Comparison of ENCODE assay signal across 1 cellular context in the genomic region with DNA sequence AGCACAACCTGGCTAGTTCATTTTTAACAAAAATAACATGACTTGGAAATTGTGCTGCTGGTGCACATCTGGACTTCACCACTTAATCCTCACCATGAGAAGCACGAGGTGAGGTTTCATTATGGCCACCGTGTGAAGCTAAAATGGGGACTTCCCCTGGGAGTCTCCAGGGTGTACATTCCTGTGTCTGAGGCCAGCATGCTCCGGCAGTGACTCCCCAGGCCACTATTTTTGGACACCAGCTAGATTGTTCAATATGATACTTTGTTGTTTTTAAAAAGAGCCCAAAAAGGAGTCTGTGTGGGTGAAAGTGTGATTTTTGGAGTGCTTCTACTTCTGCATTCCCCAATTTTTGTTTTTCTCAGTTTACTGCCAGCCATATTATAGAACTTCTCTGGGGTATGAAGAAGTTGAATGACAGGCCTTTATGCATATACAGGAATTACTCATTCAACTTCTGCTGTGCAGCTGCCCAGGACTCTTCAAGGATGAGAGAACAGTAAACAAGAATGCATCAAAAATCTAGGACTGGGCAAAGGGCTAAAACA.
TF ChIP-seq lines count a peak whose summit lies in the region.

No MANE protein-coding gene starts in this region.

TF ChIP-seq in A549, 52 proteins besides CTCF, POLR2A, EP300 and RAD21 (continued from another document):
- no peak for TF ChIP-seq HOXB13 (CRISPR knock-in tag; IDR thresholded peaks at IDR 0.05; ENCODE audit: low read depth)
- TF ChIP-seq FOSB (CRISPR knock-in tag; IDR thresholded peaks at IDR 0.05) = no peak
- no peak for TF ChIP-seq ZFP36 (IDR thresholded peaks at IDR 0.05; ENCODE audit: borderline replicate concordance, partially characterized antibody)
- TF ChIP-seq, protein P1, sequence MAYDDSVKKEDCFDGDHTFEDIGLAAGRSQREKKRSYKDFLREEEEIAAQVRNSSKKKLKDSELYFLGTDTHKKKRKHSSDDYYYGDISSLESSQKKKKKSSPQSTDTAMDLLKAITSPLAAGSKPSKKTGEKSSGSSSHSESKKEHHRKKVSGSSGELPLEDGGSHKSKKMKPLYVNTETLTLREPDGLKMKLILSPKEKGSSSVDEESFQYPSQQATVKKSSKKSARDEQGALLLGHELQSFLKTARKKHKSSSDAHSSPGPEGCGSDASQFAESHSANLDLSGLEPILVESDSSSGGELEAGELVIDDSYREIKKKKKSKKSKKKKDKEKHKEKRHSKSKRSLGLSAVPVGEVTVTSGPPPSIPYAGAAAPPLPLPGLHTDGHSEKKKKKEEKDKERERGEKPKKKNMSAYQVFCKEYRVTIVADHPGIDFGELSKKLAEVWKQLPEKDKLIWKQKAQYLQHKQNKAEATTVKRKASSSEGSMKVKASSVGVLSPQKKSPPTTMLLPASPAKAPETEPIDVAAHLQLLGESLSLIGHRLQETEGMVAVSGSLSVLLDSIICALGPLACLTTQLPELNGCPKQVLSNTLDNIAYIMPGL (CRISPR knock-in tag; IDR thresholded peaks at IDR 0.05; ENCODE audit: borderline replicate concordance) = no peak
- no peak for TF ChIP-seq TP53 (CRISPR knock-in tag; IDR thresholded peaks at IDR 0.05)
- TF ChIP-seq MYC (IDR thresholded peaks at IDR 0.05; ENCODE audit: borderline replicate concordance, low read length) = no peak
- no peak for TF ChIP-seq FOSL2 (IDR thresholded peaks at IDR 0.05)
- no peak for TF ChIP-seq FOSL2 (CRISPR knock-in tag; IDR thresholded peaks at IDR 0.05)
- no peak for TF ChIP-seq KDM1A (IDR thresholded peaks at IDR 0.05; ENCODE audit: low read depth)
